Comparison of ENCODE assay signal across 8 cellular contexts in the genomic region with DNA sequence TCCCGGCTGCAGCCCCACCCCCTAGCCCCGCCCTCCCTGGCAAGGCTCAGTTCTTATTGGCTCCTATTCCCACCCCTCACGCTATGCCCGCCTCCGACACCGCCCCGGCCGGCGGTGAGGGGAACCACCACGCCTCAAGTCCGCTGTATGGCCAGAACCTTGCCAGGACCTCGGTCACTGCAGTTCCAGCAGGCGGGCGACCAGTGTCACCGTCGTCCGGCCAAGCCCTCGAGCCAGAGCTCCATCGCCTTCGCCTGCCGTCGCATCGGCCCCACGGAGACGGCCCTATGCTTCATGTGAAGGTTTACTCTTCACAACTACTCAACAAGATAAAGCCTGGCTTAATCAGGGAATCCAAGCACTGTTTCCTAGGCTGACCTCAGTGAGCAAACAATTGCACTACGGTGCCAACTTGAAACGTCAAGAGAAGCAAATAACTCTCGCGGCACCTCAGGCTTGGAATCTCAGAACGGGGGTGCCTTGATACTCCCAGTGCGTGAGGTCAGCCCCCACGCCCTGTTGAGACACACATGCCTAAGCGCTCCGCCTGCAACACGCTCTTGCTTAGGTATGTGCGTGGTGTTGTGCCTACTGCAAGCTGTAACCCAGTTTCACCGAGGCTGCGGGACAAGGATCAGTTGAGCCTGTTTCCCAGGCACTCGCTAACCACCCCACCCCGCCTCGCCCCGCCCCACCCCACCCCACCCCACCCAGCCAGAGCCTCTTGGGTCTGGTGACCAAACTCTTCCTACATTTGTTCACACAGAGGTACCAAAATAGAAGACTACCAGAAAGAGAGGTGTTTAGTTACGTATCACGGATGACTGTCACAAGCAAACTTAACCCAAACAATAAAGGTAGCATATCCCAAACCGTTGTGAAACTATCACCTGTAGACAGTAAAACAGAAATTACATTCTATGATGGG. TPM values are rescaled to one million over a fixed set of nuclear protein-coding genes. Genes with fewer than 3 reads are reported as not detected.
DNase-seq lines count a peak whose midpoint lies in the region; ATAC-seq and TF ChIP-seq lines count a peak whose summit lies in the region.

No MANE protein-coding gene starts in this region.

- peaks cover 60% of the 10 kb centered on the region for H3K27me3 Mint-ChIP-seq in CD4-positive, CD25-positive, alpha-beta regulatory T cell

- H3K9me3 ChIP-seq in CD4-positive, CD25-positive, alpha-beta regulatory T cell (ENCODE audit: control insufficient read depth in 2 of 2, low read length in 2 of 2): no peaks in the 10 kb centered on the region
- no peaks in the 10 kb centered on the region for H3K9me3 ChIP-seq in mononuclear cell (ENCODE audit: low read depth, low read length)

- no peaks in the 10 kb centered on the region for H3K36me3 ChIP-seq in CD4-positive, CD25-positive, alpha-beta regulatory T cell (ENCODE audit: control insufficient read depth, insufficient read depth, low read length)

- peak; percentile 95 for ATAC-seq in CD4-positive, CD25-positive, alpha-beta regulatory T cell (ENCODE audit: low read depth in 2 of 2)
- ATAC-seq in GM19397 (IDR thresholded peaks at IDR 0.05; ENCODE audit: unreplicated experiment): peak; percentile 100
- peak; percentile 97 for ATAC-seq in HG03520 (IDR thresholded peaks at IDR 0.05; ENCODE audit: unreplicated experiment)

- no peaks in the 10 kb centered on the region for H3K36me3 Mint-ChIP-seq in CD4-positive, CD25-positive, alpha-beta regulatory T cell

- DNase-seq in CD4-positive, CD25-positive, alpha-beta regulatory T cell: peak; percentile 77 to 84 (median 77)
- DNase-seq in NOMO-1 treated with dmso at 0.1 percent for 144 hours (lab: John Stamatoyannopoulos, UW; ENCODE audit: unreplicated experiment): peak; percentile 79
- peak; percentile 82 for DNase-seq in activated T-cell treated with anti-CD3 and anti-CD28 coated beads for 24 hours (ENCODE audit: low read depth)
- DNase-seq in epithelial cell of esophagus (ENCODE audit: low read depth): peak; percentile 100
- peak; percentile 79 to 83 for DNase-seq in stimulated activated CD8-positive, alpha-beta memory T cell treated with anti-CD3 and anti-CD28 coated beads, Interleukin-15, amount 100 ng/mL, for 48 hours (ENCODE audit: low read depth in 2 of 2)

- peaks cover 14% of the 10 kb centered on the region for H3K4me1 ChIP-seq in CD4-positive, CD25-positive, alpha-beta regulatory T cell (ENCODE audit: control insufficient read depth, insufficient read depth, low read length, poor library complexity, severe bottlenecking)
- peaks cover 11% of the 10 kb centered on the region for H3K4me1 ChIP-seq in mononuclear cell (ENCODE audit: insufficient read depth, low read length)

- TF ChIP-seq CTCF in epithelial cell of esophagus (IDR thresholded peaks at IDR 0.05; ENCODE audit: insufficient read depth, low read depth, low read length, missing control alignments): no peak

- H3K4me3 ChIP-seq in CD4-positive, CD25-positive, alpha-beta regulatory T cell (ENCODE audit: low read depth, low read length): peak overlapping the region; percentile 81
- peak overlapping the region; percentile 79 for H3K4me3 ChIP-seq in epithelial cell of esophagus (ENCODE audit: low read length)
- peak overlapping the region; percentile 57 for H3K4me3 ChIP-seq in mononuclear cell (ENCODE audit: low read length)

- H3K4me3 Mint-ChIP-seq in CD4-positive, CD25-positive, alpha-beta regulatory T cell: peak overlapping the region; percentile 92 to 96 (median 95)

- H3K9me3 Mint-ChIP-seq in CD4-positive, CD25-positive, alpha-beta regulatory T cell: peaks cover 0 to 1% (median 0%) of the 10 kb centered on the region in 7 donors

- peaks cover 25% of the 10 kb centered on the region for H3K27me3 ChIP-seq in CD4-positive, CD25-positive, alpha-beta regulatory T cell (ENCODE audit: control insufficient read depth, insufficient read depth, low read length)
- H3K27me3 ChIP-seq in mononuclear cell (ENCODE audit: insufficient read depth, low read length): peaks cover 16% of the 10 kb centered on the region

- peaks cover 6 to 12% (median 9%) of the 10 kb centered on the region in 4 donors for H3K4me1 Mint-ChIP-seq in CD4-positive, CD25-positive, alpha-beta regulatory T cell

- peak overlapping the region; percentile 46 to 94 (median 85) for H3K27ac Mint-ChIP-seq in CD4-positive, CD25-positive, alpha-beta regulatory T cell

- no peak overlapping the region for H3K27ac ChIP-seq in CD4-positive, CD25-positive, alpha-beta regulatory T cell (ENCODE audit: insufficient read depth, low read length, poor library complexity, severe bottlenecking)

RNA-seq across cellular contexts. Expression of gene DENND2C, which starts 0.5 kb away (rescaled TPM):
- total RNA-seq in CD4-positive, CD25-positive, alpha-beta regulatory T cell: 2.2 TPM
- under 1 TPM in 3 of 4 donors, not detected in 1; 0.11 to 0.78 (median 0.25) TPM for polyA plus RNA-seq in CD4-positive, CD25-positive, alpha-beta regulatory T cell
- total RNA-seq in mononuclear cell: 2.8 TPM

RNA-seq across cellular contexts. Expression of gene AMPD1, which starts 25.0 kb away (rescaled TPM):
- total RNA-seq in CD4-positive, CD25-positive, alpha-beta regulatory T cell: 0.69 TPM
- polyA plus RNA-seq in CD4-positive, CD25-positive, alpha-beta regulatory T cell: not detected
- not detected for total RNA-seq in mononuclear cell

RNA-seq across cellular contexts. Expression of gene NRAS, which starts 46.2 kb away (rescaled TPM):
- total RNA-seq in CD4-positive, CD25-positive, alpha-beta regulatory T cell: 33.6 TPM
- polyA plus RNA-seq in CD4-positive, CD25-positive, alpha-beta regulatory T cell: 10 to 100 TPM; 25.4 to 35.8 (median 27.6) TPM
- total RNA-seq in mononuclear cell: 77.6 TPM
